Comparison of ENCODE assay signal across 10 cellular contexts in genomic region chr3:122255757-122256439, GRCh38.
A peak's percentile ranks its signal among the peaks of the same experiment; 100 is the strongest.
DNase-seq lines count a peak whose midpoint lies in the region; ATAC-seq, FAIRE-seq and TF ChIP-seq lines count a peak whose summit lies in the region.
"Had no signal": no experiment of that assay in that cellular context is flagged by ENCODE, and none has a peak within 500 bp of the region (broad histone marks: within the 10 kb centered on the region; RNA-seq: fewer than 3 reads in every experiment).

No MANE protein-coding gene starts in this region.

- peaks cover 3% of the 10 kb centered on the region; the same call in 1 of the 2 replicates for H3F3A ChIP-seq in MM.1S (ENCODE audit: insufficient read depth, low read length)

- H3K36me3 ChIP-seq in MM.1S (replicated peaks; ENCODE audit: insufficient read depth, low read length): no peaks in the 10 kb centered on the region
- H3K36me3 ChIP-seq: colonic mucosa, ovary had no signal

- peaks cover 13% of the 10 kb centered on the region for H3K4me1 ChIP-seq in MM.1S (ENCODE audit: low read length)
- H3K4me1 ChIP-seq in foreskin keratinocyte: no peaks in the 10 kb centered on the region
- H3K4me1 ChIP-seq: colonic mucosa had no signal

- no peaks in the 10 kb centered on the region for H3K9me3 Mint-ChIP-seq in activated T-cell treated with anti-CD3 and anti-CD28 coated beads, Interleukin-2, amount 50 U/mL, for 24 hours
- H3K9me3 Mint-ChIP-seq in stimulated activated memory B cell treated with anti-CD40 and anti-IgM and Interleukin-4, amounts not matched to agents 10 μg/mL and 1 μg/mL and 100 μg/mL, for 72 hours: no peaks in the 10 kb centered on the region
- no peaks in the 10 kb centered on the region for H3K9me3 Mint-ChIP-seq in activated T-helper 2 cell treated with anti-CD3 and anti-CD28 coated beads, Interferon-gamma antibody, Interleukin-2, Interleukin-4, amounts not matched to agents 10 μg/mL and 5 μg/mL and 100 μg/mL, durations not matched to agents 14 hours and 24 hours and 36 hours

- H3K27me3 ChIP-seq in MM.1S (replicated peaks; ENCODE audit: insufficient read depth, low read length): no peaks in the 10 kb centered on the region
- no peaks in the 10 kb centered on the region for H3K27me3 ChIP-seq in foreskin keratinocyte
- H3K27me3 ChIP-seq: colonic mucosa, ovary had no signal

- TF ChIP-seq CTCF in MM.1S (IDR thresholded peaks at IDR 0.05; ENCODE audit: low read length): no peak
- TF ChIP-seq CTCF in foreskin keratinocyte (conservative IDR thresholded peaks at IDR 0.05): no peak

- no peaks in the 10 kb centered on the region for H4K20me1 ChIP-seq in MM.1S (ENCODE audit: insufficient read depth, low read length)

- H3K27ac Mint-ChIP-seq in activated T-cell treated with anti-CD3 and anti-CD28 coated beads, Interleukin-2, amount 50 U/mL, for 24 hours: peak overlapping the region; percentile 9
- peak overlapping the region; percentile 27 for H3K27ac Mint-ChIP-seq in stimulated activated memory B cell treated with anti-CD40 and anti-IgM and Interleukin-4, amounts not matched to agents 10 μg/mL and 1 μg/mL and 100 μg/mL, for 72 hours
- no peak overlapping the region for H3K27ac Mint-ChIP-seq in activated T-helper 2 cell treated with anti-CD3 and anti-CD28 coated beads, Interferon-gamma antibody, Interleukin-2, Interleukin-4, amounts not matched to agents 10 μg/mL and 5 μg/mL and 100 μg/mL, durations not matched to agents 14 hours and 24 hours and 36 hours

- peak overlapping the region; percentile 20; the same call in 1 of the 2 replicates for H3K4me2 ChIP-seq in MM.1S (ENCODE audit: low read depth, low read length)

- no peak for FAIRE-seq in HTR-8/SVneo (lab: Jason Lieb, UNC)

- no peaks in the 10 kb centered on the region for H3K79me2 ChIP-seq in MM.1S (ENCODE audit: low read length)

- no peaks in the 10 kb centered on the region for H3K36me3 Mint-ChIP-seq in activated T-cell treated with anti-CD3 and anti-CD28 coated beads, Interleukin-2, amount 50 U/mL, for 24 hours (ENCODE audit: low read depth)
- H3K36me3 Mint-ChIP-seq in stimulated activated memory B cell treated with anti-CD40 and anti-IgM and Interleukin-4, amounts not matched to agents 10 μg/mL and 1 μg/mL and 100 μg/mL, for 72 hours: no peaks in the 10 kb centered on the region
- H3K36me3 Mint-ChIP-seq in activated T-helper 2 cell treated with anti-CD3 and anti-CD28 coated beads, Interferon-gamma antibody, Interleukin-2, Interleukin-4, amounts not matched to agents 10 μg/mL and 5 μg/mL and 100 μg/mL, durations not matched to agents 14 hours and 24 hours and 36 hours (ENCODE audit: low read depth): no peaks in the 10 kb centered on the region

- no peak overlapping the region for H3K9ac ChIP-seq in MM.1S (ENCODE audit: low read length)

- H3K27ac ChIP-seq in MM.1S (ENCODE audit: low read length) (peak overlapping the region; percentile 50; the same call in 1 of the 2 replicates), foreskin keratinocyte (no peak overlapping the region)
- H3K27ac ChIP-seq: colonic mucosa, ovary had no signal

- no peak overlapping the region for H2AFZ ChIP-seq in MM.1S (ENCODE audit: low read length)

- no peaks in the 10 kb centered on the region for H3K9me3 ChIP-seq in MM.1S (replicated peaks; ENCODE audit: insufficient read depth, low read length)
- H3K9me3 ChIP-seq: colonic mucosa, ovary had no signal

- H3K27me3 Mint-ChIP-seq in activated T-cell treated with anti-CD3 and anti-CD28 coated beads, Interleukin-2, amount 50 U/mL, for 24 hours: peaks cover 3% of the 10 kb centered on the region
- H3K27me3 Mint-ChIP-seq in stimulated activated memory B cell treated with anti-CD40 and anti-IgM and Interleukin-4, amounts not matched to agents 10 μg/mL and 1 μg/mL and 100 μg/mL, for 72 hours: no peaks in the 10 kb centered on the region
- H3K27me3 Mint-ChIP-seq in activated T-helper 2 cell treated with anti-CD3 and anti-CD28 coated beads, Interferon-gamma antibody, Interleukin-2, Interleukin-4, amounts not matched to agents 10 μg/mL and 5 μg/mL and 100 μg/mL, durations not matched to agents 14 hours and 24 hours and 36 hours (ENCODE audit: low read depth): peaks cover 3% of the 10 kb centered on the region

- peaks cover 24% of the 10 kb centered on the region for H3K4me1 Mint-ChIP-seq in activated T-cell treated with anti-CD3 and anti-CD28 coated beads, Interleukin-2, amount 50 U/mL, for 24 hours (ENCODE audit: low read depth)
- peaks cover 36% of the 10 kb centered on the region for H3K4me1 Mint-ChIP-seq in stimulated activated memory B cell treated with anti-CD40 and anti-IgM and Interleukin-4, amounts not matched to agents 10 μg/mL and 1 μg/mL and 100 μg/mL, for 72 hours
- H3K4me1 Mint-ChIP-seq in activated T-helper 2 cell treated with anti-CD3 and anti-CD28 coated beads, Interferon-gamma antibody, Interleukin-2, Interleukin-4, amounts not matched to agents 10 μg/mL and 5 μg/mL and 100 μg/mL, durations not matched to agents 14 hours and 24 hours and 36 hours (ENCODE audit: low read depth): peaks cover 21% of the 10 kb centered on the region

- ATAC-seq in stimulated activated memory B cell treated with anti-CD40 and anti-IgM and Interleukin-4, amounts not matched to agents 10 μg/mL and 1 μg/mL and 100 μg/mL, for 72 hours: peak; percentile 77
- no peak for ATAC-seq in foreskin keratinocyte

- no peak for DNase-seq in activated T-cell treated with anti-CD3 and anti-CD28 coated beads, Interleukin-2, amount 50 U/mL, for 24 hours
- DNase-seq in activated T-cell treated with anti-CD3 and anti-CD28 coated beads, Interleukin-2, amount 50 U/mL, for 1 hour: no peak
- DNase-seq in HCEC 1CT: peak; percentile 12
- peak; percentile 89 for DNase-seq in MM.1S
- DNase-seq in HTR-8/SVneo (ENCODE audit: insufficient read length, low spot score): no peak
- no peak for DNase-seq in activated T-helper 2 cell treated with anti-CD3 and anti-CD28 coated beads, Interferon-gamma antibody, Interleukin-2, Interleukin-4, amounts not matched to agents 10 μg/mL and 5 μg/mL and 100 μg/mL, durations not matched to agents 14 hours and 24 hours and 36 hours (ENCODE audit: low spot score)
- DNase-seq in foreskin keratinocyte: no peak
- DNase-seq: colonic mucosa, ovary had no signal

- H3K9me2 ChIP-seq in MM.1S (replicated peaks; ENCODE audit: insufficient read depth, low read length): no peaks in the 10 kb centered on the region

- intact Hi-C loops in activated T-helper 2 cell treated with anti-CD3 and anti-CD28 coated beads, Interferon-gamma antibody, Interleukin-2, Interleukin-4, amounts not matched to agents 10 μg/mL and 5 μg/mL and 100 μg/mL, durations not matched to agents 14 hours and 24 hours and 36 hours (cut with micrococcal nuclease): loop anchor here (1.0 to 5.0 kb wide), 2 partner anchors 10 to 274 kb away; no protein-coding TSS in a partner anchor

- no peak overlapping the region for H3K4me3 ChIP-seq in MM.1S (ENCODE audit: low read length)
- H3K4me3 ChIP-seq: colonic mucosa, ovary had no signal

- no peak overlapping the region for H3K4me3 Mint-ChIP-seq in activated T-cell treated with anti-CD3 and anti-CD28 coated beads, Interleukin-2, amount 50 U/mL, for 24 hours
- H3K4me3 Mint-ChIP-seq in stimulated activated memory B cell treated with anti-CD40 and anti-IgM and Interleukin-4, amounts not matched to agents 10 μg/mL and 1 μg/mL and 100 μg/mL, for 72 hours: no peak overlapping the region
- H3K4me3 Mint-ChIP-seq in activated T-helper 2 cell treated with anti-CD3 and anti-CD28 coated beads, Interferon-gamma antibody, Interleukin-2, Interleukin-4, amounts not matched to agents 10 μg/mL and 5 μg/mL and 100 μg/mL, durations not matched to agents 14 hours and 24 hours and 36 hours (ENCODE audit: low read depth): no peak overlapping the region

Comparison
In these comparisons a context has a peak if more than half of its experiments do, and no peak if none do; other contexts are left out.
1. DNase-seq: peak in HCEC 1CT (single experiment) and MM.1S (single experiment); none in activated T-cell treated with anti-CD3 and anti-CD28 coated beads, Interleukin-2, amount 50 U/mL, for 24 hours (single experiment), activated T-cell treated with anti-CD3 and anti-CD28 coated beads, Interleukin-2, amount 50 U/mL, for 1 hour (single experiment), HTR-8/SVneo (single experiment), activated T-helper 2 cell treated with anti-CD3 and anti-CD28 coated beads, Interferon-gamma antibody, Interleukin-2, Interleukin-4, amounts not matched to agents 10 μg/mL and 5 μg/mL and 100 μg/mL, durations not matched to agents 14 hours and 24 hours and 36 hours (single experiment) and foreskin keratinocyte (0 of 2).